Comparison of ENCODE assay signal across 1 cellular context in the genomic region with DNA sequence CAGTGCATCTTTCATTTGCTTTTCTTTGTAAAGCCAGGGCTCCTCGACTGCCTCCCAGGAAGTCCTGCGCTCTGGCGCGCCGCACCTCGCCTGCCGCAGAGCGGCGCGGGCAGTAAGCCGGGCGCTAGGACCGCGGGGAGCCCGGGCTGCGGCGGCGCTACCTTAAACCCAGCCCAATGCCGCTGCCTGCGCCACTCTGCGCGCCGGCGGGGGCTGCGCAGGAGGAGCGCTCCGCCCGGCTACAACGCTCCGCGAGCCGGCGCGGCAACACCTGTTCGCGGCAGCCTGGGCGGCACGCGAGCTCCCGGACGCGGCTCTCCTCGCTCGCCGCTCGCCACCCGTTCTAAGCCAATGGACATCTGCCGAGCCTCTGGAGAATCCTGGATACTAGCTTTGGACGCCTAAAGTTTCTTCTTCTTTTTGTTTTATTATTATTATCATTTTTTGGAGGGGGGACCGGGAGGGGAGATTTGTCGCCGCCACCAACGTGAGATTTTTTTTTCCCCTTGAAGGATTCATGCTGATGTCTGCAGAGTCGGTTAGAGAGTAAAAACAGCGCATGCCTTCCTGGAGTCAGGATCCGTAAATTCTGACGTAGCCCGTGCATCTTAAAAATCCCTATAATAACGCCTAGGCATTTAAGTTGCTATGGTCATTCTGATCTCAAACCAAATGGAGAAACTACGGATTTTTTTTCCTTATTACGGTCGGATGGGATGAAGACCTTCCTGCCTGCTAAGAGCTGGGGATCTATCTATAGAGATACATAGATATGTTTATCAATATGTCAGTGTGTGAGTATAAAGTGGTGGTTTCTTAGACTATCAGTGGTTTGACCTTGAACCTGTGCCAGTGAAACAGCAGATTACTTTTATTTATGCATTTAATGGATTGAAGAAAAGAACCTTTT.
TF ChIP-seq lines count a peak whose summit lies in the region.

A gene (plus strand): TSS at position 191 of the 910 bp plus-strand sequence. CDS start 840 bp downstream, outside the sequence.

TF ChIP-seq in HepG2, 621 proteins besides CTCF, POLR2A, EP300 and RAD21 (continued from another document and continues in another):
- TF ChIP-seq, protein P1, sequence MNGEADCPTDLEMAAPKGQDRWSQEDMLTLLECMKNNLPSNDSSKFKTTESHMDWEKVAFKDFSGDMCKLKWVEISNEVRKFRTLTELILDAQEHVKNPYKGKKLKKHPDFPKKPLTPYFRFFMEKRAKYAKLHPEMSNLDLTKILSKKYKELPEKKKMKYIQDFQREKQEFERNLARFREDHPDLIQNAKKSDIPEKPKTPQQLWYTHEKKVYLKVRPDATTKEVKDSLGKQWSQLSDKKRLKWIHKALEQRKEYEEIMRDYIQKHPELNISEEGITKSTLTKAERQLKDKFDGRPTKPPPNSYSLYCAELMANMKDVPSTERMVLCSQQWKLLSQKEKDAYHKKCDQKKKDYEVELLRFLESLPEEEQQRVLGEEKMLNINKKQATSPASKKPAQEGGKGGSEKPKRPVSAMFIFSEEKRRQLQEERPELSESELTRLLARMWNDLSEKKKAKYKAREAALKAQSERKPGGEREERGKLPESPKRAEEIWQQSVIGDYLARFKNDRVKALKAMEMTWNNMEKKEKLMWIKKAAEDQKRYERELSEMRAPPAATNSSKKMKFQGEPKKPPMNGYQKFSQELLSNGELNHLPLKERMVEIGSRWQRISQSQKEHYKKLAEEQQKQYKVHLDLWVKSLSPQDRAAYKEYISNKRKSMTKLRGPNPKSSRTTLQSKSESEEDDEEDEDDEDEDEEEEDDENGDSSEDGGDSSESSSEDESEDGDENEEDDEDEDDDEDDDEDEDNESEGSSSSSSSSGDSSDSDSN (CRISPR knock-in tag; IDR thresholded peaks at IDR 0.05): peak; percentile 48; the same call in 1 of the 2 replicates
- TF ChIP-seq POGZ (CRISPR knock-in tag; IDR thresholded peaks at IDR 0.05): peak; percentile 74; the same call in 1 of the 2 replicates
- TF ChIP-seq, protein P2, sequence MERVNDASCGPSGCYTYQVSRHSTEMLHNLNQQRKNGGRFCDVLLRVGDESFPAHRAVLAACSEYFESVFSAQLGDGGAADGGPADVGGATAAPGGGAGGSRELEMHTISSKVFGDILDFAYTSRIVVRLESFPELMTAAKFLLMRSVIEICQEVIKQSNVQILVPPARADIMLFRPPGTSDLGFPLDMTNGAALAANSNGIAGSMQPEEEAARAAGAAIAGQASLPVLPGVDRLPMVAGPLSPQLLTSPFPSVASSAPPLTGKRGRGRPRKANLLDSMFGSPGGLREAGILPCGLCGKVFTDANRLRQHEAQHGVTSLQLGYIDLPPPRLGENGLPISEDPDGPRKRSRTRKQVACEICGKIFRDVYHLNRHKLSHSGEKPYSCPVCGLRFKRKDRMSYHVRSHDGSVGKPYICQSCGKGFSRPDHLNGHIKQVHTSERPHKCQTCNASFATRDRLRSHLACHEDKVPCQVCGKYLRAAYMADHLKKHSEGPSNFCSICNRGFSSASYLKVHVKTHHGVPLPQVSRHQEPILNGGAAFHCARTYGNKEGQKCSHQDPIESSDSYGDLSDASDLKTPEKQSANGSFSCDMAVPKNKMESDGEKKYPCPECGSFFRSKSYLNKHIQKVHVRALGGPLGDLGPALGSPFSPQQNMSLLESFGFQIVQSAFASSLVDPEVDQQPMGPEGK (CRISPR knock-in tag; IDR thresholded peaks at IDR 0.05): peak; percentile 49
- TF ChIP-seq HNRNPLL (IDR thresholded peaks at IDR 0.05; ENCODE audit: low read depth, low read length, poor library complexity, severe bottlenecking): peak; percentile 100
- TF ChIP-seq, protein P3, sequence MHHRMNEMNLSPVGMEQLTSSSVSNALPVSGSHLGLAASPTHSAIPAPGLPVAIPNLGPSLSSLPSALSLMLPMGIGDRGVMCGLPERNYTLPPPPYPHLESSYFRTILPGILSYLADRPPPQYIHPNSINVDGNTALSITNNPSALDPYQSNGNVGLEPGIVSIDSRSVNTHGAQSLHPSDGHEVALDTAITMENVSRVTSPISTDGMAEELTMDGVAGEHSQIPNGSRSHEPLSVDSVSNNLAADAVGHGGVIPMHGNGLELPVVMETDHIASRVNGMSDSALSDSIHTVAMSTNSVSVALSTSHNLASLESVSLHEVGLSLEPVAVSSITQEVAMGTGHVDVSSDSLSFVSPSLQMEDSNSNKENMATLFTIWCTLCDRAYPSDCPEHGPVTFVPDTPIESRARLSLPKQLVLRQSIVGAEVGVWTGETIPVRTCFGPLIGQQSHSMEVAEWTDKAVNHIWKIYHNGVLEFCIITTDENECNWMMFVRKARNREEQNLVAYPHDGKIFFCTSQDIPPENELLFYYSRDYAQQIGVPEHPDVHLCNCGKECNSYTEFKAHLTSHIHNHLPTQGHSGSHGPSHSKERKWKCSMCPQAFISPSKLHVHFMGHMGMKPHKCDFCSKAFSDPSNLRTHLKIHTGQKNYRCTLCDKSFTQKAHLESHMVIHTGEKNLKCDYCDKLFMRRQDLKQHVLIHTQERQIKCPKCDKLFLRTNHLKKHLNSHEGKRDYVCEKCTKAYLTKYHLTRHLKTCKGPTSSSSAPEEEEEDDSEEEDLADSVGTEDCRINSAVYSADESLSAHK (CRISPR knock-in tag; IDR thresholded peaks at IDR 0.05; ENCODE audit: borderline replicate concordance): no peak
- TF ChIP-seq KDM2A (CRISPR knock-in tag; IDR thresholded peaks at IDR 0.05; ENCODE audit: borderline replicate concordance, low read depth): peak; percentile 69
- TF ChIP-seq ZNF547 (CRISPR knock-in tag; IDR thresholded peaks at IDR 0.05): no peak
- TF ChIP-seq MTF2 (CRISPR knock-in tag; IDR thresholded peaks at IDR 0.05; ENCODE audit: borderline replicate concordance): peak; percentile 97
- no peak for TF ChIP-seq ZNF160 (CRISPR knock-in tag; IDR thresholded peaks at IDR 0.05)
- TF ChIP-seq MTA1 (CRISPR knock-in tag; IDR thresholded peaks at IDR 0.05; ENCODE audit: borderline replicate concordance): peak; percentile 31; the same call in 1 of the 2 replicates
- 0 out of 2 replicates have a peak, but pooled peaks have one; percentile 23 for TF ChIP-seq BHLHE40 (IDR thresholded peaks at IDR 0.05; ENCODE audit: low read length)
- peak; percentile 18; the same call in 1 of the 2 replicates for TF ChIP-seq SALL1 (CRISPR knock-in tag; IDR thresholded peaks at IDR 0.05)
- TF ChIP-seq THAP11 (CRISPR knock-in tag; IDR thresholded peaks at IDR 0.05): no peak
- TF ChIP-seq, protein P4, sequence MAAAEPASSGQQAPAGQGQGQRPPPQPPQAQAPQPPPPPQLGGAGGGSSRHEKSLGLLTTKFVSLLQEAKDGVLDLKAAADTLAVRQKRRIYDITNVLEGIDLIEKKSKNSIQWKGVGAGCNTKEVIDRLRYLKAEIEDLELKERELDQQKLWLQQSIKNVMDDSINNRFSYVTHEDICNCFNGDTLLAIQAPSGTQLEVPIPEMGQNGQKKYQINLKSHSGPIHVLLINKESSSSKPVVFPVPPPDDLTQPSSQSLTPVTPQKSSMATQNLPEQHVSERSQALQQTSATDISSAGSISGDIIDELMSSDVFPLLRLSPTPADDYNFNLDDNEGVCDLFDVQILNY (CRISPR knock-in tag; conservative IDR thresholded peaks at IDR 0.05): 0 out of 2 replicates have a peak, but pooled peaks have one; percentile 27
- 0 out of 2 replicates have a peak, but pooled peaks have one; percentile 11 for TF ChIP-seq FOSL2 (CRISPR knock-in tag; IDR thresholded peaks at IDR 0.05)
- TF ChIP-seq CBX2 (IDR thresholded peaks at IDR 0.05; ENCODE audit: low read depth, low read length): 0 out of 2 replicates have a peak, but pooled peaks have one; percentile 36
- TF ChIP-seq CBX2 (CRISPR knock-in tag; IDR thresholded peaks at IDR 0.05; ENCODE audit: low read depth): no peak
- TF ChIP-seq NFYB (CRISPR knock-in tag; IDR thresholded peaks at IDR 0.05): no peak
- TF ChIP-seq ZNF768 (CRISPR knock-in tag; IDR thresholded peaks at IDR 0.05): peak; percentile 48; the same call in 1 of the 2 replicates
- no peak for TF ChIP-seq ZNF484 (CRISPR knock-in tag; IDR thresholded peaks at IDR 0.05; ENCODE audit: borderline replicate concordance, low read depth)
- TF ChIP-seq RNF2 (conservative IDR thresholded peaks at IDR 0.05; ENCODE audit: low read depth): peak; percentile 58
- peak; percentile 48; the same call in 1 of the 2 replicates for TF ChIP-seq ZNF331 (CRISPR knock-in tag; IDR thresholded peaks at IDR 0.05)
- TF ChIP-seq NCOR1 (IDR thresholded peaks at IDR 0.05; ENCODE audit: borderline replicate concordance, low read length): no peak
- no peak for TF ChIP-seq KAT2B (IDR thresholded peaks at IDR 0.05; ENCODE audit: borderline replicate concordance, low read depth, low read length)
- no peak for TF ChIP-seq ZNF263 (CRISPR knock-in tag; IDR thresholded peaks at IDR 0.05)
- TF ChIP-seq HOXA3 (CRISPR knock-in tag; IDR thresholded peaks at IDR 0.05): peak; percentile 62
- 0 out of 2 replicates have a peak, but pooled peaks have one; percentile 38 for TF ChIP-seq ZFP36L1 (CRISPR knock-in tag; IDR thresholded peaks at IDR 0.05)
- TF ChIP-seq, protein P5, sequence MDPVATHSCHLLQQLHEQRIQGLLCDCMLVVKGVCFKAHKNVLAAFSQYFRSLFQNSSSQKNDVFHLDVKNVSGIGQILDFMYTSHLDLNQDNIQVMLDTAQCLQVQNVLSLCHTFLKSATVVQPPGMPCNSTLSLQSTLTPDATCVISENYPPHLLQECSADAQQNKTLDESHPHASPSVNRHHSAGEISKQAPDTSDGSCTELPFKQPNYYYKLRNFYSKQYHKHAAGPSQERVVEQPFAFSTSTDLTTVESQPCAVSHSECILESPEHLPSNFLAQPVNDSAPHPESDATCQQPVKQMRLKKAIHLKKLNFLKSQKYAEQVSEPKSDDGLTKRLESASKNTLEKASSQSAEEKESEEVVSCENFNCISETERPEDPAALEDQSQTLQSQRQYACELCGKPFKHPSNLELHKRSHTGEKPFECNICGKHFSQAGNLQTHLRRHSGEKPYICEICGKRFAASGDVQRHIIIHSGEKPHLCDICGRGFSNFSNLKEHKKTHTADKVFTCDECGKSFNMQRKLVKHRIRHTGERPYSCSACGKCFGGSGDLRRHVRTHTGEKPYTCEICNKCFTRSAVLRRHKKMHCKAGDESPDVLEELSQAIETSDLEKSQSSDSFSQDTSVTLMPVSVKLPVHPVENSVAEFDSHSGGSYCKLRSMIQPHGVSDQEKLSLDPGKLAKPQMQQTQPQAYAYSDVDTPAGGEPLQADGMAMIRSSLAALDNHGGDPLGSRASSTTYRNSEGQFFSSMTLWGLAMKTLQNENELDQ (CRISPR knock-in tag; IDR thresholded peaks at IDR 0.05; ENCODE audit: borderline replicate concordance): no peak
- TF ChIP-seq ZBTB1 (CRISPR knock-in tag; IDR thresholded peaks at IDR 0.05; ENCODE audit: borderline replicate concordance): no peak
- TF ChIP-seq, protein P6, sequence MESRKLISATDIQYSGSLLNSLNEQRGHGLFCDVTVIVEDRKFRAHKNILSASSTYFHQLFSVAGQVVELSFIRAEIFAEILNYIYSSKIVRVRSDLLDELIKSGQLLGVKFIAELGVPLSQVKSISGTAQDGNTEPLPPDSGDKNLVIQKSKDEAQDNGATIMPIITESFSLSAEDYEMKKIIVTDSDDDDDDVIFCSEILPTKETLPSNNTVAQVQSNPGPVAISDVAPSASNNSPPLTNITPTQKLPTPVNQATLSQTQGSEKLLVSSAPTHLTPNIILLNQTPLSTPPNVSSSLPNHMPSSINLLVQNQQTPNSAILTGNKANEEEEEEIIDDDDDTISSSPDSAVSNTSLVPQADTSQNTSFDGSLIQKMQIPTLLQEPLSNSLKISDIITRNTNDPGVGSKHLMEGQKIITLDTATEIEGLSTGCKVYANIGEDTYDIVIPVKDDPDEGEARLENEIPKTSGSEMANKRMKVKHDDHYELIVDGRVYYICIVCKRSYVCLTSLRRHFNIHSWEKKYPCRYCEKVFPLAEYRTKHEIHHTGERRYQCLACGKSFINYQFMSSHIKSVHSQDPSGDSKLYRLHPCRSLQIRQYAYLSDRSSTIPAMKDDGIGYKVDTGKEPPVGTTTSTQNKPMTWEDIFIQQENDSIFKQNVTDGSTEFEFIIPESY (CRISPR knock-in tag; IDR thresholded peaks at IDR 0.05): no peak
- TF ChIP-seq, protein P7, sequence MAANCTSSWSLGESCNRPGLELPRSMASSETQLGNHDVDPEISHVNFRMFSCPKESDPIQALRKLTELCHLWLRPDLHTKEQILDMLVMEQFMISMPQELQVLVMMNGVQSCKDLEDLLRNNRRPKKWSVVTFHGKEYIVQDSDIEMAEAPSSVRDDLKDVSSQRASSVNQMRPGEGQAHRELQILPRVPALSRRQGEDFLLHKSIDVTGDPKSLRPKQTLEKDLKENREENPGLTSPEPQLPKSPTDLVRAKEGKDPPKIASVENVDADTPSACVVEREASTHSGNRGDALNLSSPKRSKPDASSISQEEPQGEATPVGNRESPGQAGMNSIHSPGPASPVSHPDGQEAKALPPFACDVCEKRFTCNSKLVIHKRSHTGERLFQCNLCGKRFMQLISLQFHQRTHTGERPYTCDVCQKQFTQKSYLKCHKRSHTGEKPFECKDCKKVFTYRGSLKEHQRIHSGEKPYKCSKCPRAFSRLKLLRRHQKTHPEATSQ (CRISPR knock-in tag; IDR thresholded peaks at IDR 0.05; ENCODE audit: borderline replicate concordance): no peak
- TF ChIP-seq, protein P8, sequence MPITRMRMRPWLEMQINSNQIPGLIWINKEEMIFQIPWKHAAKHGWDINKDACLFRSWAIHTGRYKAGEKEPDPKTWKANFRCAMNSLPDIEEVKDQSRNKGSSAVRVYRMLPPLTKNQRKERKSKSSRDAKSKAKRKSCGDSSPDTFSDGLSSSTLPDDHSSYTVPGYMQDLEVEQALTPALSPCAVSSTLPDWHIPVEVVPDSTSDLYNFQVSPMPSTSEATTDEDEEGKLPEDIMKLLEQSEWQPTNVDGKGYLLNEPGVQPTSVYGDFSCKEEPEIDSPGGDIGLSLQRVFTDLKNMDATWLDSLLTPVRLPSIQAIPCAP (CRISPR knock-in tag; IDR thresholded peaks at IDR 0.05; ENCODE audit: low read depth): no peak
- peak; percentile 91 for TF ChIP-seq XRCC5 (optimal IDR thresholded peaks at IDR 0.05; ENCODE audit: low read length)
- peak; percentile 36 for TF ChIP-seq YY1 (IDR thresholded peaks at IDR 0.05; ENCODE audit: insufficient read depth, insufficient replicate concordance, low read depth, low read length)
- TF ChIP-seq ZNF12 (CRISPR knock-in tag; IDR thresholded peaks at IDR 0.05): no peak
- TF ChIP-seq, protein P9, sequence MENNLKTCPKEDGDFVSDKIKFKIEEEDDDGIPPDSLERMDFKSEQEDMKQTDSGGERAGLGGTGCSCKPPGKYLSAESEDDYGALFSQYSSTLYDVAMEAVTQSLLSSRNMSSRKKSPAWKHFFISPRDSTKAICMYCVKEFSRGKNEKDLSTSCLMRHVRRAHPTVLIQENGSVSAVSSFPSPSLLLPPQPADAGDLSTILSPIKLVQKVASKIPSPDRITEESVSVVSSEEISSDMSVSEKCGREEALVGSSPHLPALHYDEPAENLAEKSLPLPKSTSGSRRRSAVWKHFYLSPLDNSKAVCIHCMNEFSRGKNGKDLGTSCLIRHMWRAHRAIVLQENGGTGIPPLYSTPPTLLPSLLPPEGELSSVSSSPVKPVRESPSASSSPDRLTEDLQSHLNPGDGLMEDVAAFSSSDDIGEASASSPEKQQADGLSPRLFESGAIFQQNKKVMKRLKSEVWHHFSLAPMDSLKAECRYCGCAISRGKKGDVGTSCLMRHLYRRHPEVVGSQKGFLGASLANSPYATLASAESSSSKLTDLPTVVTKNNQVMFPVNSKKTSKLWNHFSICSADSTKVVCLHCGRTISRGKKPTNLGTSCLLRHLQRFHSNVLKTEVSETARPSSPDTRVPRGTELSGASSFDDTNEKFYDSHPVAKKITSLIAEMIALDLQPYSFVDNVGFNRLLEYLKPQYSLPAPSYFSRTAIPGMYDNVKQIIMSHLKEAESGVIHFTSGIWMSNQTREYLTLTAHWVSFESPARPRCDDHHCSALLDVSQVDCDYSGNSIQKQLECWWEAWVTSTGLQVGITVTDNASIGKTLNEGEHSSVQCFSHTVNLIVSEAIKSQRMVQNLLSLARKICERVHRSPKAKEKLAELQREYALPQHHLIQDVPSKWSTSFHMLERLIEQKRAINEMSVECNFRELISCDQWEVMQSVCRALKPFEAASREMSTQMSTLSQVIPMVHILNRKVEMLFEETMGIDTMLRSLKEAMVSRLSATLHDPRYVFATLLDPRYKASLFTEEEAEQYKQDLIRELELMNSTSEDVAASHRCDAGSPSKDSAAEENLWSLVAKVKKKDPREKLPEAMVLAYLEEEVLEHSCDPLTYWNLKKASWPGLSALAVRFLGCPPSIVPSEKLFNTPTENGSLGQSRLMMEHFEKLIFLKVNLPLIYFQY (CRISPR knock-in tag; IDR thresholded peaks at IDR 0.05; ENCODE audit: borderline replicate concordance): no peak
